ENCODE assay signal across 1 cellular context in the genomic region with DNA sequence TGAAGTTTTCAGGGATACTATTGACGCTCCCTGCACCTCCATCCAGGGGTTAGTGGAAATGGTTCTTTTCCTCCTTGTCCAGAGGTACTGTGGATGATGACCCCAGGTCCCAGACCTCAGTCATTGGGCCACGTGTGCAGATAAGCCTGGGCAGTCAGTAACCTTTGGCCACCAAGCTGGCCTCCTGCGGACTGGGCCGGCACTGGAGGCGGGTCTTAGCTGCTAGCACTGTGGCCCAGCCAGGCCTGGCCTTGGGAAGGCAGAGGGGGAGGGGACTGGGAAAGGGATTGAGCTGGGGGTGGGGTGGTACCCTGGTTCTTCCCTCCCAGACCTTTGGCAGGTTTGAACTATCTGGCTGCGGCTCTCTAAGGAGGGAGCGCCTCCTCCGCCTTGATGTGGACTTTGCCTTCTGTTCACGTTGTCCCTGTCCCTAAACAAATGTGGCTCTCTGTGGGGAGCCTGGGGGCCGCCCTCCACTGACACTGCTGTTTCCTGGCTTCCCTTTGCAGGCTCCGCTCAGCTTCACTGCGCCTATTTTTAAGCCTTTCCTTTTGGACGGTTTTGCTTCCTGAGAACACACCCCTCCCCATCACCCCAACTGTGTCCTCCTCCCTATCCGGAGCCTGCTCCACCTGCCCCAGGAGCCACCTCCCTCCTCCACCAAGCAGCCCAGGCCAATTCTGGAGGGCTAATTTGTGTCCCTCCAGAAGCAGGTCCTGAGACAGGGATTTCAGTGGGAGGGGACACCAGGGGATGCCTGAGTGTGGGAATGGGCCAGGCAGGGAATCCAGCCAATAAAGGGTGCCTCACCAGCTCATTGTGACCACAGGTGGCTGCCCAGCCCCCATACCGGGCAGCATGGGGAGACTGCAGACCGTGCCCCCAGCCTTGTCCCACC.
TF ChIP-seq lines count a peak whose summit lies in the region.

No MANE protein-coding gene starts in this region.

TF ChIP-seq in HepG2, 621 proteins besides CTCF, POLR2A, EP300 and RAD21 (continued from another document and continues in another):
- TF ChIP-seq, protein P1, sequence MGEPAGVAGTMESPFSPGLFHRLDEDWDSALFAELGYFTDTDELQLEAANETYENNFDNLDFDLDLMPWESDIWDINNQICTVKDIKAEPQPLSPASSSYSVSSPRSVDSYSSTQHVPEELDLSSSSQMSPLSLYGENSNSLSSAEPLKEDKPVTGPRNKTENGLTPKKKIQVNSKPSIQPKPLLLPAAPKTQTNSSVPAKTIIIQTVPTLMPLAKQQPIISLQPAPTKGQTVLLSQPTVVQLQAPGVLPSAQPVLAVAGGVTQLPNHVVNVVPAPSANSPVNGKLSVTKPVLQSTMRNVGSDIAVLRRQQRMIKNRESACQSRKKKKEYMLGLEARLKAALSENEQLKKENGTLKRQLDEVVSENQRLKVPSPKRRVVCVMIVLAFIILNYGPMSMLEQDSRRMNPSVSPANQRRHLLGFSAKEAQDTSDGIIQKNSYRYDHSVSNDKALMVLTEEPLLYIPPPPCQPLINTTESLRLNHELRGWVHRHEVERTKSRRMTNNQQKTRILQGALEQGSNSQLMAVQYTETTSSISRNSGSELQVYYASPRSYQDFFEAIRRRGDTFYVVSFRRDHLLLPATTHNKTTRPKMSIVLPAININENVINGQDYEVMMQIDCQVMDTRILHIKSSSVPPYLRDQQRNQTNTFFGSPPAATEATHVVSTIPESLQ (CRISPR knock-in tag; conservative IDR thresholded peaks at IDR 0.05), result no peak; the same call in 1 of the 2 replicates
- TF ChIP-seq ZNF33A (CRISPR knock-in tag; IDR thresholded peaks at IDR 0.05; ENCODE audit: borderline replicate concordance) (no peak), KDM1A (CRISPR knock-in tag; IDR thresholded peaks at IDR 0.05) (peak; percentile 51; the same call in 1 of the 2 replicates), MZF1 (CRISPR knock-in tag; IDR thresholded peaks at IDR 0.05; ENCODE audit: borderline replicate concordance) (no peak), ZNF501 (CRISPR knock-in tag; IDR thresholded peaks at IDR 0.05) (peak; percentile 83), ZSCAN12 (CRISPR knock-in tag; IDR thresholded peaks at IDR 0.05) (no peak; the same call in 1 of the 2 replicates), IRX3 (CRISPR knock-in tag; IDR thresholded peaks at IDR 0.05; ENCODE audit: borderline replicate concordance, low read depth) (no peak; the same call in 1 of the 2 replicates), PAX8 (CRISPR knock-in tag; IDR thresholded peaks at IDR 0.05; ENCODE audit: borderline replicate concordance) (no peak), EED (CRISPR knock-in tag; IDR thresholded peaks at IDR 0.05) (no peak), PTBP1 (IDR thresholded peaks at IDR 0.05; ENCODE audit: low read depth, low read length, poor library complexity, severe bottlenecking) (no peak), MIER3 (CRISPR knock-in tag; IDR thresholded peaks at IDR 0.05; ENCODE audit: borderline replicate concordance) (peak; percentile 89; the same call in 1 of the 2 replicates), BRF2 (CRISPR knock-in tag; IDR thresholded peaks at IDR 0.05) (peak; percentile 24; the same call in 1 of the 2 replicates), ZBTB7B (CRISPR knock-in tag; IDR thresholded peaks at IDR 0.05) (peak; percentile 93), TFDP2 (CRISPR knock-in tag; IDR thresholded peaks at IDR 0.05) (peak; percentile 58; the same call in 1 of the 2 replicates), ZKSCAN1 (IDR thresholded peaks at IDR 0.05; ENCODE audit: low read length) (no peak), FOXJ3 (CRISPR knock-in tag; IDR thresholded peaks at IDR 0.05; ENCODE audit: borderline replicate concordance) (peak; percentile 80; the same call in 1 of the 2 replicates), ZNF12 (CRISPR knock-in tag; IDR thresholded peaks at IDR 0.05) (peak; percentile 29; the same call in 1 of the 2 replicates), ZNF652 (CRISPR knock-in tag; IDR thresholded peaks at IDR 0.05; ENCODE audit: borderline replicate concordance, low read depth) (peak; percentile 76), ZNF362 (CRISPR knock-in tag; IDR thresholded peaks at IDR 0.05; ENCODE audit: borderline replicate concordance) (0 out of 2 replicates have a peak, but pooled peaks have one; percentile 66), MIER2 (CRISPR knock-in tag; IDR thresholded peaks at IDR 0.05) (peak; percentile 55), ZFP1 (CRISPR knock-in tag; IDR thresholded peaks at IDR 0.05) (peak; percentile 65; the same call in 1 of the 2 replicates)
- TF ChIP-seq, protein P2, sequence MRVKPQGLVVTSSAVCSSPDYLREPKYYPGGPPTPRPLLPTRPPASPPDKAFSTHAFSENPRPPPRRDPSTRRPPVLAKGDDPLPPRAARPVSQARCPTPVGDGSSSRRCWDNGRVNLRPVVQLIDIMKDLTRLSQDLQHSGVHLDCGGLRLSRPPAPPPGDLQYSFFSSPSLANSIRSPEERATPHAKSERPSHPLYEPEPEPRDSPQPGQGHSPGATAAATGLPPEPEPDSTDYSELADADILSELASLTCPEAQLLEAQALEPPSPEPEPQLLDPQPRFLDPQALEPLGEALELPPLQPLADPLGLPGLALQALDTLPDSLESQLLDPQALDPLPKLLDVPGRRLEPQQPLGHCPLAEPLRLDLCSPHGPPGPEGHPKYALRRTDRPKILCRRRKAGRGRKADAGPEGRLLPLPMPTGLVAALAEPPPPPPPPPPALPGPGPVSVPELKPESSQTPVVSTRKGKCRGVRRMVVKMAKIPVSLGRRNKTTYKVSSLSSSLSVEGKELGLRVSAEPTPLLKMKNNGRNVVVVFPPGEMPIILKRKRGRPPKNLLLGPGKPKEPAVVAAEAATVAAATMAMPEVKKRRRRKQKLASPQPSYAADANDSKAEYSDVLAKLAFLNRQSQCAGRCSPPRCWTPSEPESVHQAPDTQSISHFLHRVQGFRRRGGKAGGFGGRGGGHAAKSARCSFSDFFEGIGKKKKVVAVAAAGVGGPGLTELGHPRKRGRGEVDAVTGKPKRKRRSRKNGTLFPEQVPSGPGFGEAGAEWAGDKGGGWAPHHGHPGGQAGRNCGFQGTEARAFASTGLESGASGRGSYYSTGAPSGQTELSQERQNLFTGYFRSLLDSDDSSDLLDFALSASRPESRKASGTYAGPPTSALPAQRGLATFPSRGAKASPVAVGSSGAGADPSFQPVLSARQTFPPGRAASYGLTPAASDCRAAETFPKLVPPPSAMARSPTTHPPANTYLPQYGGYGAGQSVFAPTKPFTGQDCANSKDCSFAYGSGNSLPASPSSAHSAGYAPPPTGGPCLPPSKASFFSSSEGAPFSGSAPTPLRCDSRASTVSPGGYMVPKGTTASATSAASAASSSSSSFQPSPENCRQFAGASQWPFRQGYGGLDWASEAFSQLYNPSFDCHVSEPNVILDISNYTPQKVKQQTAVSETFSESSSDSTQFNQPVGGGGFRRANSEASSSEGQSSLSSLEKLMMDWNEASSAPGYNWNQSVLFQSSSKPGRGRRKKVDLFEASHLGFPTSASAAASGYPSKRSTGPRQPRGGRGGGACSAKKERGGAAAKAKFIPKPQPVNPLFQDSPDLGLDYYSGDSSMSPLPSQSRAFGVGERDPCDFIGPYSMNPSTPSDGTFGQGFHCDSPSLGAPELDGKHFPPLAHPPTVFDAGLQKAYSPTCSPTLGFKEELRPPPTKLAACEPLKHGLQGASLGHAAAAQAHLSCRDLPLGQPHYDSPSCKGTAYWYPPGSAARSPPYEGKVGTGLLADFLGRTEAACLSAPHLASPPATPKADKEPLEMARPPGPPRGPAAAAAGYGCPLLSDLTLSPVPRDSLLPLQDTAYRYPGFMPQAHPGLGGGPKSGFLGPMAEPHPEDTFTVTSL (CRISPR knock-in tag; IDR thresholded peaks at IDR 0.05; ENCODE audit: borderline replicate concordance), result peak; percentile 65
- TF ChIP-seq, protein P3, sequence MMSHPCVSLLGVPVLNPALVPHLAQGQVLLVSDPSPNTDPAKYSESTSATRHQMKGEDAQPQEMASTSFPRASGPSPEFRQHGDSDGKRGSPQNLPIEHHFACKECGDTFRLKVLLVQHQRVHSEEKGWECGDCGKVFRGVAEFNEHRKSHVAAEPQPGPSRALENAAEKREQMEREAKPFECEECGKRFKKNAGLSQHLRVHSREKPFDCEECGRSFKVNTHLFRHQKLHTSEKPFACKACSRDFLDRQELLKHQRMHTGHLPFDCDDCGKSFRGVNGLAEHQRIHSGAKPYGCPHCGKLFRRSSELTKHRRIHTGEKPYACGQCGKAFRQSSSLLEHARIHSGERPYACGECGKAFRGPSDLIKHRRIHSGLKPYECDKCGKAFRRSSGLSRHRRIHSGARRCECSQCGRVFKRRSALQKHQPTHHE (CRISPR knock-in tag; IDR thresholded peaks at IDR 0.05; ENCODE audit: borderline replicate concordance), result peak; percentile 66; the same call in 1 of the 2 replicates
- TF ChIP-seq, protein P4, sequence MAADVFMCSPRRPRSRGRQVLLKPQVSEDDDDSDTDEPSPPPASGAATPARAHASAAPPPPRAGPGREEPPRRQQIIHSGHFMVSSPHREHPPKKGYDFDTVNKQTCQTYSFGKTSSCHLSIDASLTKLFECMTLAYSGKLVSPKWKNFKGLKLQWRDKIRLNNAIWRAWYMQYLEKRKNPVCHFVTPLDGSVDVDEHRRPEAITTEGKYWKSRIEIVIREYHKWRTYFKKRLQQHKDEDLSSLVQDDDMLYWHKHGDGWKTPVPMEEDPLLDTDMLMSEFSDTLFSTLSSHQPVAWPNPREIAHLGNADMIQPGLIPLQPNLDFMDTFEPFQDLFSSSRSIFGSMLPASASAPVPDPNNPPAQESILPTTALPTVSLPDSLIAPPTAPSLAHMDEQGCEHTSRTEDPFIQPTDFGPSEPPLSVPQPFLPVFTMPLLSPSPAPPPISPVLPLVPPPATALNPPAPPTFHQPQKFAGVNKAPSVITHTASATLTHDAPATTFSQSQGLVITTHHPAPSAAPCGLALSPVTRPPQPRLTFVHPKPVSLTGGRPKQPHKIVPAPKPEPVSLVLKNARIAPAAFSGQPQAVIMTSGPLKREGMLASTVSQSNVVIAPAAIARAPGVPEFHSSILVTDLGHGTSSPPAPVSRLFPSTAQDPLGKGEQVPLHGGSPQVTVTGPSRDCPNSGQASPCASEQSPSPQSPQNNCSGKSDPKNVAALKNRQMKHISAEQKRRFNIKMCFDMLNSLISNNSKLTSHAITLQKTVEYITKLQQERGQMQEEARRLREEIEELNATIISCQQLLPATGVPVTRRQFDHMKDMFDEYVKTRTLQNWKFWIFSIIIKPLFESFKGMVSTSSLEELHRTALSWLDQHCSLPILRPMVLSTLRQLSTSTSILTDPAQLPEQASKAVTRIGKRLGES (CRISPR knock-in tag; IDR thresholded peaks at IDR 0.05; ENCODE audit: borderline replicate concordance), result peak; percentile 87
- TF ChIP-seq, protein P5, sequence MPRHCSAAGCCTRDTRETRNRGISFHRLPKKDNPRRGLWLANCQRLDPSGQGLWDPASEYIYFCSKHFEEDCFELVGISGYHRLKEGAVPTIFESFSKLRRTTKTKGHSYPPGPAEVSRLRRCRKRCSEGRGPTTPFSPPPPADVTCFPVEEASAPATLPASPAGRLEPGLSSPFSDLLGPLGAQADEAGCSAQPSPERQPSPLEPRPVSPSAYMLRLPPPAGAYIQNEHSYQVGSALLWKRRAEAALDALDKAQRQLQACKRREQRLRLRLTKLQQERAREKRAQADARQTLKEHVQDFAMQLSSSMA (CRISPR knock-in tag; IDR thresholded peaks at IDR 0.05), result no peak
